In the genomic region with DNA sequence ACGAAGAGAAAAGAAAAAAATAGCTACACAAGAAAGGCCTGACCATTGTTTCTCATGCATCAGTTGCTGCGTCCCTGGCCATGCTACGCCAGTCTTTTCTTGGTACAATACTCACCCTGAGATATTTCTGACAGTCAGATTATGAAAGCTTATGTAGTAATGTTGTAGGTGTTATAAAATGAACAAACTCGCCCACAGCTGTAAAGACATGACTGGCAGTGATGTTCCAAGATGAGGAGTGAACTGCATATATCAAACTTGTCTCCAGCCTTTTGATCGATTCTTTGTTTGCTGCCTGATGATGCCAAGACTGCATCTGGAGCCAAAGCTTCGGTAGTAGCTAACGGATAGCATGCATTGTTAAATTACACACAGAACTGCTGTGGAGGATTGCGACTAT, we compare ENCODE assay signal across 20 cellular contexts.
A peak's percentile ranks its signal among the peaks of the same experiment; 100 is the strongest.
DNase-seq lines count a peak whose midpoint lies in the region; ATAC-seq and TF ChIP-seq lines count a peak whose summit lies in the region.
"Had no signal": no experiment of that assay in that cellular context is flagged by ENCODE, and none has a peak within 500 bp of the region (broad histone marks: within the 10 kb centered on the region; RNA-seq: fewer than 3 reads in every experiment).

No MANE protein-coding gene starts in this region.

- no peak overlapping the region for H2AFZ ChIP-seq in neural cell (ENCODE audit: low read depth, low read length)
- H2AFZ ChIP-seq in osteoblast (ENCODE audit: low read length): no peak overlapping the region
- H2AFZ ChIP-seq: GM23338 had no signal

- H3K4me2 ChIP-seq in neural cell (ENCODE audit: low read length) (no peak overlapping the region), osteoblast (ENCODE audit: insufficient read depth, low read length) (no peak overlapping the region)
- H3K4me2 ChIP-seq: A549, GM23338 had no signal

- H3K9me2 ChIP-seq in neural cell (ENCODE audit: insufficient read depth, low read length): no peaks in the 10 kb centered on the region

- peak; percentile 10 for TF ChIP-seq RAD21 in neural cell (conservative IDR thresholded peaks at IDR 0.05)

- H3K9ac ChIP-seq in neural cell (ENCODE audit: low read length): no peak overlapping the region

- no peaks in the 10 kb centered on the region for H3K79me2 ChIP-seq in neural cell (replicated peaks; ENCODE audit: insufficient read depth, low read length)
- no peaks in the 10 kb centered on the region for H3K79me2 ChIP-seq in osteoblast (ENCODE audit: insufficient read depth, low read length)

- TF ChIP-seq EP300 in neural cell (conservative IDR thresholded peaks at IDR 0.05; ENCODE audit: poor library complexity, severe bottlenecking): peak; percentile 68

- no peaks in the 10 kb centered on the region for H3K4me1 ChIP-seq in osteoblast (ENCODE audit: insufficient read depth, low read length)
- H3K4me1 ChIP-seq: A549 had no signal

- H3K27ac ChIP-seq in angular gyrus (ENCODE audit: low read depth, low read length) (peak overlapping the region; percentile 8), neural cell (ENCODE audit: low read length) (peak overlapping the region; percentile 52), substantia nigra (ENCODE audit: low read depth, low read length, poor library complexity, severe bottlenecking) (peak overlapping the region; percentile 28), osteoblast (ENCODE audit: low read depth, low read length) (no peak overlapping the region)
- H3K27ac ChIP-seq: A549 had no signal

- H3K4me3 ChIP-seq in neural cell (ENCODE audit: low read length) (no peak overlapping the region), osteoblast (ENCODE audit: insufficient read depth, low read length) (no peak overlapping the region)
- H3K4me3 ChIP-seq: A549, GM23338 had no signal

- no peak for DNase-seq in substantia nigra (lab: John Stamatoyannopoulos, UW)
- no peak for DNase-seq in hippocampal formation (lab: John Stamatoyannopoulos, UW)
- no peak for DNase-seq in osteoblast (ENCODE audit: insufficient read length, low spot score, missing footprints)
- DNase-seq: 8988T; ACHN; AML-193; C1 segment of cervical spinal cord; Calu3; CD4-positive, alpha-beta memory T cell; COR-L47; DMS53; DMS79 treated with DMSO at 0.1 percent for 48 hours; GF-D8; H9; HFFc6 had no signal

- H4K20me1 ChIP-seq in neural cell (ENCODE audit: insufficient read depth) (no peaks in the 10 kb centered on the region), osteoblast (ENCODE audit: insufficient read depth, low read length) (no peaks in the 10 kb centered on the region)

- H3K36me3 ChIP-seq in neural cell (ENCODE audit: insufficient read depth, low read length): no peaks in the 10 kb centered on the region
- H3K36me3 ChIP-seq in osteoblast (ENCODE audit: insufficient read depth, low read length): no peaks in the 10 kb centered on the region

- H3K9me3 ChIP-seq in neural cell (ENCODE audit: low read length) (no peaks in the 10 kb centered on the region), osteoblast (ENCODE audit: low read depth, low read length) (no peaks in the 10 kb centered on the region)
- H3K9me3 ChIP-seq: A549 had no signal

- no peaks in the 10 kb centered on the region for H3F3A ChIP-seq in neural cell (ENCODE audit: insufficient read depth, low read length, poor library complexity, severe bottlenecking)

- H3K27me3 ChIP-seq in neural cell (ENCODE audit: insufficient read depth, low read depth, low read length) (no peaks in the 10 kb centered on the region), osteoblast (ENCODE audit: insufficient read depth, low read length) (no peaks in the 10 kb centered on the region)

- ATAC-seq in HG03571 (IDR thresholded peaks at IDR 0.05; ENCODE audit: unreplicated experiment): no peak
- ATAC-seq: A549, GM23338 had no signal

- TF ChIP-seq CTCF in neural cell (IDR thresholded peaks at IDR 0.05; ENCODE audit: poor library complexity, severe bottlenecking) (no peak), osteoblast (IDR thresholded peaks at IDR 0.05; ENCODE audit: extremely low read depth, low read depth, low read length) (no peak)

TF ChIP-seq in neural cell, 6 proteins besides CTCF, POLR2A, EP300 and RAD21:
- TF ChIP-seq SMC3 (conservative IDR thresholded peaks at IDR 0.05; ENCODE audit: poor library complexity) (peak; percentile 17), EZH2 (IDR thresholded peaks at IDR 0.05; ENCODE audit: borderline replicate concordance, insufficient read depth, low read length, poor library complexity, severe bottlenecking) (no peak), POLR2AphosphoS5 (IDR thresholded peaks at IDR 0.05) (peak; percentile 28)
TF ChIP-seq in neural cell: peak in this region for 2.
